8 cellular contexts compared by ENCODE assay signal in genomic region chr3:127820221-127820870, GRCh38. TPM values are rescaled to one million over a fixed set of nuclear protein-coding genes. Genes with fewer than 3 reads are reported as not detected.
A peak's percentile ranks its signal among the peaks of the same experiment; 100 is the strongest.
DNase-seq lines count a peak whose midpoint lies in the region; ATAC-seq and TF ChIP-seq lines count a peak whose summit lies in the region.

No MANE protein-coding gene starts in this region.

- peaks cover 0 to 71% (median 31%) of the 10 kb centered on the region in 4 donors for H3K4me1 ChIP-seq in tibial nerve

- H3K36me3 Mint-ChIP-seq in T-helper 2 cell treated with Interferon-gamma antibody and Interleukin-4, amounts not matched to agents 5 μg/mL and 100 μg/mL, for 36 hours (ENCODE audit: low read depth), result peaks cover 2% of the 10 kb centered on the region
- no peaks in the 10 kb centered on the region for H3K36me3 Mint-ChIP-seq in activated T-cell treated with anti-CD3 and anti-CD28 coated beads, Interleukin-2, amount 50 U/mL, for 72 hours (ENCODE audit: insufficient read depth in 2 of 2)

- no peak for DNase-seq in T-helper 2 cell treated with Interferon-gamma antibody and Interleukin-4, amounts not matched to agents 5 μg/mL and 100 μg/mL, for 36 hours (ENCODE audit: low spot score)
- DNase-seq in T-helper 2 cell, result no peak
- DNase-seq in NOMO-1 treated with dmso at 0.1 percent for 144 hours (lab: John Stamatoyannopoulos, UW; ENCODE audit: unreplicated experiment), result peak; percentile 45
- DNase-seq in fibroblast of pulmonary artery (ENCODE audit: low read depth), result no peak
- peak in 1 of 2 donors; percentile 36 for DNase-seq in tibial nerve (ENCODE audit: low spot score in 2 of 2)
- no peak for DNase-seq in A172 (ENCODE audit: low spot score)
- no peak for DNase-seq in activated T-cell treated with anti-CD3 and anti-CD28 coated beads, Interleukin-2, amount 50 U/mL, for 72 hours
- no peak for DNase-seq in stimulated activated CD4-positive, alpha-beta T cell treated with anti-CD3 and anti-CD28 coated beads, Interleukin-15, amount 100 ng/mL, for 24 hours

- no peak for TF ChIP-seq POLR2A in tibial nerve (IDR thresholded peaks at IDR 0.05)

- peaks cover 48% of the 10 kb centered on the region for H3K27me3 Mint-ChIP-seq in T-helper 2 cell treated with Interferon-gamma antibody and Interleukin-4, amounts not matched to agents 5 μg/mL and 100 μg/mL, for 36 hours (ENCODE audit: low read depth)
- H3K27me3 Mint-ChIP-seq in activated T-cell treated with anti-CD3 and anti-CD28 coated beads, Interleukin-2, amount 50 U/mL, for 72 hours (ENCODE audit: low read depth), result peaks cover 55% of the 10 kb centered on the region

- no peak overlapping the region for H3K27ac Mint-ChIP-seq in T-helper 2 cell treated with Interferon-gamma antibody and Interleukin-4, amounts not matched to agents 5 μg/mL and 100 μg/mL, for 36 hours
- no peak overlapping the region for H3K27ac Mint-ChIP-seq in activated T-cell treated with anti-CD3 and anti-CD28 coated beads, Interleukin-2, amount 50 U/mL, for 72 hours

- H3K27me3 ChIP-seq in tibial nerve, result no peaks in the 10 kb centered on the region

- no peak for ATAC-seq in activated T-cell treated with anti-CD3 and anti-CD28 coated beads, Interleukin-2, amount 50 U/mL, for 72 hours (replicated peaks in 1 of 2)

- peaks cover 30% of the 10 kb centered on the region for H3K4me1 Mint-ChIP-seq in T-helper 2 cell treated with Interferon-gamma antibody and Interleukin-4, amounts not matched to agents 5 μg/mL and 100 μg/mL, for 36 hours (ENCODE audit: low read depth)
- peaks cover 10% of the 10 kb centered on the region for H3K4me1 Mint-ChIP-seq in activated T-cell treated with anti-CD3 and anti-CD28 coated beads, Interleukin-2, amount 50 U/mL, for 72 hours (ENCODE audit: low read depth)

- H3K36me3 ChIP-seq in tibial nerve, result peaks cover 0 to 6% (median 0%) of the 10 kb centered on the region in 3 donors

- TF ChIP-seq CTCF in fibroblast of pulmonary artery (IDR thresholded peaks at IDR 0.05; ENCODE audit: low read length, missing control alignments) (peak; percentile 21), tibial nerve (IDR thresholded peaks at IDR 0.05) (peak in 2 of 5 experiments; percentile 23 to 43)

- H3K4me3 ChIP-seq in fibroblast of pulmonary artery (replicated peaks; ENCODE audit: low read depth, low read length) (no peak overlapping the region), tibial nerve (peak overlapping the region in 1 of 4 donors; percentile 97)

- 29 to 33% methylated on average over 10 of the region's 10 CpGs for WGBS in tibial nerve, 2 donors

- H3K9me3 Mint-ChIP-seq in T-helper 2 cell treated with Interferon-gamma antibody and Interleukin-4, amounts not matched to agents 5 μg/mL and 100 μg/mL, for 36 hours, result no peaks in the 10 kb centered on the region
- no peaks in the 10 kb centered on the region for H3K9me3 Mint-ChIP-seq in activated T-cell treated with anti-CD3 and anti-CD28 coated beads, Interleukin-2, amount 50 U/mL, for 72 hours

- peak overlapping the region; percentile 32 to 93 (median 82) for H3K27ac ChIP-seq in tibial nerve

- H3K9me3 ChIP-seq in tibial nerve, result no peaks in the 10 kb centered on the region

- no peak for TF ChIP-seq EP300 in tibial nerve (IDR thresholded peaks at IDR 0.05)

- peak overlapping the region; percentile 10 for H3K4me3 Mint-ChIP-seq in T-helper 2 cell treated with Interferon-gamma antibody and Interleukin-4, amounts not matched to agents 5 μg/mL and 100 μg/mL, for 36 hours
- no peak overlapping the region for H3K4me3 Mint-ChIP-seq in activated T-cell treated with anti-CD3 and anti-CD28 coated beads, Interleukin-2, amount 50 U/mL, for 72 hours

RNA-seq across cellular contexts. Expression of gene MGLL, which starts 2.0 kb away (rescaled TPM):
- total RNA-seq in tibial nerve, result 10 to 100 TPM; 67.5 to 96.6 (median 86.1) TPM
- total RNA-seq in A172 (2014; rRNA removed; shearing (Covaris generic)), result 31.2 and 31.4 TPM in 2 replicates
- total RNA-seq in activated T-cell treated with anti-CD3 and anti-CD28 coated beads, Interleukin-2, amount 50 U/mL, for 72 hours, result 1 to 10 TPM; 1.7 to 2.3 TPM
